ENCODE assay signal across 8 cellular contexts in the genomic region with DNA sequence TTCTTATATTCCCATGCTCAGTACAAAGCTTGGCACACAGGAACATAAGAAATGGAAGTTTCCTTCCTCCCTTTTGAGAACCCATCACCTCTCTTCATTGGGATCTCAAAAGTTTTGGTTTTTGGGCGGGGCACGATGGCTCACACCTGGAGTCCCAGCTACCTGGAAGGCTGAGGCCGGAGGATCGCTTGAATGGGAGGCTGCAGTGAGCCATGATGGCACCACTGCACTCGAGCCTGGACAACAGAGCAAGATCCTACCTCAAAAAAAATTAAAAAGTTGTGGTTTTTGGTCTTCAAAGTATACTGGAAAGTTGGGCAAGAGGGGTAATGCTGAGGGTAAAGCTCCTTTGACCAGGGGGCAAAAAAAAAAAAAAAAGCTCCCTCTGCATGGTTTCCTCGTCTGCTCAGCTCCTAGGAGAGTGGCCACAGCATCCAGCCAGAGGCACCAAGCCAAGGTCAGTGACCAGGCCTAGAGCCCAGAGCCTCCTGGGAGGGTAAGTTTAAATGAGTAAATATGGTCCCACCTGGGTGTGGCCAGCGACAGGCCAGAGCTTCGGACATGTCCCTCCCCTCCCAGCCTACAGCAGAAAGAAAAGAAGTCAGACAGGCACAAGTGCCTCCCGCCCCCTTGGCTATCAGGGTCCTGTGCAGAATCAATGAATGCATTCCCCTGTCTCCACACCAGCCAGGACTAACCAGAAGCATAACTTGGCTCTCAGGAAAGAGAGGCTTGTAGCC. TPM values are rescaled to one million over a fixed set of nuclear protein-coding genes. Genes with fewer than 3 reads are reported as not detected.
DNase-seq lines count a peak whose midpoint lies in the region; ATAC-seq and TF ChIP-seq lines count a peak whose summit lies in the region.

No MANE protein-coding gene starts in this region.

- no peaks in the 10 kb centered on the region for H3K9me3 ChIP-seq in mammary epithelial cell (replicated peaks; ENCODE audit: insufficient read depth, low read length)
- H3K9me3 ChIP-seq in naive thymus-derived CD4-positive, alpha-beta T cell (ENCODE audit: control insufficient read depth in 2 of 3, low read length in 3 of 3), result no peaks in the 10 kb centered on the region
- H3K9me3 ChIP-seq in aorta (ENCODE audit: control insufficient read depth, low read length), result no peaks in the 10 kb centered on the region

- H3K79me2 ChIP-seq in mammary epithelial cell (ENCODE audit: insufficient read depth, low read length), result peaks cover 100% of the 10 kb centered on the region

- H3K9me3 Mint-ChIP-seq in MCF 10A (ENCODE audit: unreplicated experiment), result no peaks in the 10 kb centered on the region
- peaks cover 0 to 1% (median 0%) of the 10 kb centered on the region in 11 donors for H3K9me3 Mint-ChIP-seq in naive thymus-derived CD4-positive, alpha-beta T cell

- no peaks in the 10 kb centered on the region for H3K27me3 Mint-ChIP-seq in MCF 10A (ENCODE audit: insufficient read depth, unreplicated experiment)
- H3K27me3 Mint-ChIP-seq in naive thymus-derived CD4-positive, alpha-beta T cell, result no peaks in the 10 kb centered on the region

- CTCF ChIA-PET in MCF 10A (lab: Yijun Ruan, JAX) (interaction anchor here (0.6 to 8.3 kb wide), 11 partner anchors 13 to 125 kb away, joined by 3 to 83 read pairs (median 3); no protein-coding TSS in a partner anchor), mammary epithelial cell (lab: Charles Lee; ENCODE audit: low non-redundant PET) (no interaction called here)
- CTCF ChIA-PET in naive thymus-derived CD4-positive, alpha-beta T cell (lab: Charles Lee), result interaction anchor here (1.2 kb wide), 1 partner anchor 14 kb away, joined by 6 read pairs; no protein-coding TSS in a partner anchor

- H3K36me3 ChIP-seq in mammary epithelial cell (ENCODE audit: insufficient read depth, low read length), result no peaks in the 10 kb centered on the region
- peaks cover 0 to 6% (median 4%) of the 10 kb centered on the region in 3 experiments for H3K36me3 ChIP-seq in naive thymus-derived CD4-positive, alpha-beta T cell (ENCODE audit: control insufficient read depth in 2 of 3, insufficient read depth in 3 of 3, low read length in 3 of 3)
- H3K36me3 ChIP-seq in aorta (ENCODE audit: control insufficient read depth in 1 of 2, insufficient read depth in 2 of 2, low read length in 1 of 2), result no peaks in the 10 kb centered on the region

- H3K27ac ChIP-seq in mammary epithelial cell (ENCODE audit: insufficient read depth, low read depth, low read length) (no peak overlapping the region), dorsolateral prefrontal cortex (peak overlapping the region in 57 of 59 donors; percentile 39 to 100 (median 100)), aorta (ENCODE audit: low read depth in 1 of 2, low read length in 2 of 2) (peak overlapping the region in 1 of 2 donors; percentile 49)
- peak overlapping the region; percentile 36 for H3K27ac ChIP-seq in naive thymus-derived CD4-positive, alpha-beta T cell (ENCODE audit: low read depth, low read length)

- peak overlapping the region; percentile 97 for H3K27ac Mint-ChIP-seq in MCF 10A (ENCODE audit: low read depth, unreplicated experiment)
- H3K27ac Mint-ChIP-seq in naive thymus-derived CD4-positive, alpha-beta T cell, result peak overlapping the region in 8 of 9 donors; percentile 74 to 100 (median 85)

- no peak overlapping the region for H3K4me2 ChIP-seq in mammary epithelial cell (ENCODE audit: insufficient read depth, low read depth, low read length)

- ATAC-seq in naive thymus-derived CD4-positive, alpha-beta T cell, result no peak
- ATAC-seq in aorta (ENCODE audit: low FRiP score), result peak; percentile 26
- ATAC-seq in HG02852 (IDR thresholded peaks at IDR 0.05; ENCODE audit: unreplicated experiment), result no peak

- no peaks in the 10 kb centered on the region for H4K20me1 ChIP-seq in mammary epithelial cell (ENCODE audit: insufficient read depth, low read length)

- TF ChIP-seq CTCF in MCF 10A (IDR thresholded peaks at IDR 0.05; ENCODE audit: unreplicated experiment), result no peak
- TF ChIP-seq CTCF in mammary epithelial cell (conservative IDR thresholded peaks at IDR 0.05 in 1 of 2, IDR thresholded peaks at IDR 0.05 in 1 of 2; ENCODE audit: extremely low read depth in 1 of 2, insufficient read depth in 1 of 2, low read depth in 1 of 2, low read length in 2 of 2), result no peak
- TF ChIP-seq CTCF in dorsolateral prefrontal cortex (IDR thresholded peaks at IDR 0.05 in 54 of 56, conservative IDR thresholded peaks at IDR 0.05 in 2 of 56; ENCODE audit: low read depth in 1 of 56, partially characterized antibody in 56 of 56), result no peak
- TF ChIP-seq CTCF in GM10266 (IDR thresholded peaks at IDR 0.05; ENCODE audit: control insufficient read depth, insufficient read depth, low read depth, missing control alignments), result no peak

- in situ Hi-C loops in mammary epithelial cell (cut with MboI; ENCODE audit: low sequenced_read_pairs in 2 of 2), result no loop called here

- POLR2A ChIA-PET in MCF 10A (lab: Yijun Ruan, JAX), result interaction anchor here (0.6 to 1.0 kb wide), 5 partner anchors 12 to 112 kb away, joined by 3 to 4 read pairs (median 3); no protein-coding TSS in a partner anchor
- POLR2A ChIA-PET in naive thymus-derived CD4-positive, alpha-beta T cell (lab: Charles Lee), result interaction anchor here (0.8 to 14.4 kb wide), 5 partner anchors 9 to 76 kb away, joined by 3 to 256 read pairs (median 4); no protein-coding TSS in a partner anchor

- no peak overlapping the region for H3K9ac ChIP-seq in mammary epithelial cell (ENCODE audit: insufficient read depth, low read length)

- H3K4me3 Mint-ChIP-seq in MCF 10A (ENCODE audit: unreplicated experiment), result peak overlapping the region; percentile 85
- peak overlapping the region in 9 of 10 donors; percentile 63 to 94 (median 90) for H3K4me3 Mint-ChIP-seq in naive thymus-derived CD4-positive, alpha-beta T cell

- no TSS peak for BruUV-seq in MCF 10A (replicated peaks; lab: Mats Ljungman, UMichigan)
- no TSS peak for BruUV-seq in mammary epithelial cell (replicated peaks; lab: Mats Ljungman, UMichigan)

- no peak overlapping the region for H3K4me3 ChIP-seq in mammary epithelial cell (replicated peaks in 1 of 3; ENCODE audit: insufficient read depth in 1 of 3, low read depth in 2 of 3, low read length in 3 of 3)
- H3K4me3 ChIP-seq in dorsolateral prefrontal cortex, result peak overlapping the region in 51 of 59 donors; percentile 0 to 100 (median 98)
- H3K4me3 ChIP-seq in naive thymus-derived CD4-positive, alpha-beta T cell (ENCODE audit: low read length), result no peak overlapping the region
- H3K4me3 ChIP-seq in aorta (ENCODE audit: low read length in 2 of 2), result no peak overlapping the region

- peaks cover 36% of the 10 kb centered on the region for H3K36me3 Mint-ChIP-seq in MCF 10A (ENCODE audit: insufficient read depth, unreplicated experiment)
- peaks cover 4 to 15% (median 5%) of the 10 kb centered on the region in 5 donors for H3K36me3 Mint-ChIP-seq in naive thymus-derived CD4-positive, alpha-beta T cell

- H3K27me3 ChIP-seq in mammary epithelial cell (ENCODE audit: insufficient read depth, low read length) (no peaks in the 10 kb centered on the region), dorsolateral prefrontal cortex (no peaks in the 10 kb centered on the region), aorta (ENCODE audit: control insufficient read depth in 1 of 2, insufficient read depth in 2 of 2, low read length in 1 of 2) (no peaks in the 10 kb centered on the region)
- H3K27me3 ChIP-seq in naive thymus-derived CD4-positive, alpha-beta T cell (ENCODE audit: control insufficient read depth in 2 of 2, insufficient read depth in 2 of 2, low read length in 2 of 2), result no peaks in the 10 kb centered on the region

- DNase-seq in MCF 10A (ENCODE audit: unreplicated experiment) (no peak), mammary epithelial cell (no peak), dorsolateral prefrontal cortex (no peak), aorta (peak; percentile 83 to 85), NCI-H2107 (lab: John Stamatoyannopoulos, UW) (no peak), GM10266 (ENCODE audit: extremely low spot score) (no peak)
- DNase-seq in naive thymus-derived CD4-positive, alpha-beta T cell, result peak in 1 of 9 donors; percentile 5

- no peak overlapping the region for H2AFZ ChIP-seq in mammary epithelial cell (ENCODE audit: low read depth, low read length)

- 85% methylated on average over 9 of the region's 9 CpGs for WGBS in mammary epithelial cell (ENCODE audit: low coverage, missing lambda C conversion rate)
- WGBS in aorta, 2 donors, result 55 to 58% methylated on average over 9 of the region's 9 CpGs

- intact Hi-C loops in MCF 10A (cut with micrococcal nuclease) (no loop called here), mammary epithelial cell (cut with micrococcal nuclease) (no loop called here), dorsolateral prefrontal cortex (cut with DNase I) (no loop called here), aorta (cut with DNase I) (loop anchor here in 1 of 2 donors (5.0 kb wide), 1 partner anchor 33 kb away; no protein-coding TSS in a partner anchor)
- intact Hi-C loops in naive thymus-derived CD4-positive, alpha-beta T cell (cut with micrococcal nuclease), result no loop called here

- dilution Hi-C loops in mammary epithelial cell (cut with HindIII; ENCODE audit: low sequenced_read_pairs), result no loop called here

- H3K4me1 ChIP-seq in mammary epithelial cell (ENCODE audit: insufficient read depth, low read length), result peaks cover 23% of the 10 kb centered on the region
- peaks cover 80 to 83% of the 10 kb centered on the region in 2 donors for H3K4me1 ChIP-seq in naive thymus-derived CD4-positive, alpha-beta T cell (ENCODE audit: control insufficient read depth in 2 of 2, insufficient read depth in 2 of 2, low read length in 2 of 2)
- H3K4me1 ChIP-seq in aorta (ENCODE audit: control insufficient read depth in 1 of 2, insufficient read depth in 2 of 2, low read length in 2 of 2), result peaks cover 7 to 18% of the 10 kb centered on the region in 2 donors

- peaks cover 76% of the 10 kb centered on the region for H3K4me1 Mint-ChIP-seq in MCF 10A (ENCODE audit: insufficient read depth, unreplicated experiment)
- peaks cover 69 to 86% (median 82%) of the 10 kb centered on the region in 7 donors for H3K4me1 Mint-ChIP-seq in naive thymus-derived CD4-positive, alpha-beta T cell

RNA-seq across cellular contexts. Expression of gene MEF2D, which starts 5.0 kb away (rescaled TPM):
- total RNA-seq in MCF 10A (2022) (113 and 131 TPM in 2 replicates), mammary epithelial cell (10 to 100 TPM in 1 of 2 donors, 1 to 10 TPM in 1; 9.2 to 34.3 TPM), dorsolateral prefrontal cortex (100 to 1,000 TPM in 40 of 120 experiments, 10 to 100 TPM in 80; 63.8 to 123 (median 93.8) TPM), aorta (10 to 100 TPM; 82.1 to 95.8 TPM)
- polyA plus RNA-seq in mammary epithelial cell (11.4 TPM), aorta (10 to 100 TPM in 1 of 2 donors, 1 to 10 TPM in 1; 8.1 to 27.4 TPM)
- polyA minus RNA-seq in mammary epithelial cell, result 9.6 TPM
- total RNA-seq in naive thymus-derived CD4-positive, alpha-beta T cell, result 100 to 1,000 TPM in 2 of 5 experiments, 10 to 100 TPM in 3; 48.1 to 190 (median 67.7) TPM
- polyA plus RNA-seq in naive thymus-derived CD4-positive, alpha-beta T cell, result 10 to 100 TPM in 1 of 2 donors, 1 to 10 TPM in 1; 4.5 to 10.0 TPM

Comparison
In these comparisons a context has a peak if more than half of its experiments do, and no peak if none do; other contexts are left out.
1. DNase-seq: peak in aorta (2 of 2); none in MCF 10A (single experiment), mammary epithelial cell (single experiment), dorsolateral prefrontal cortex (0 of 10), NCI-H2107 (single experiment) and GM10266 (single experiment).
2. H3K4me3 ChIP-seq: peak in dorsolateral prefrontal cortex (51 of 59); none in mammary epithelial cell (0 of 3), naive thymus-derived CD4-positive, alpha-beta T cell (single experiment) and aorta (0 of 2).